ENCODE assay signal across 15 cellular contexts in genomic region chr6:16344756-16345155, GRCh38.
DNase-seq lines count a peak whose midpoint lies in the region; ATAC-seq and TF ChIP-seq lines count a peak whose summit lies in the region.
"Had no signal": no experiment of that assay in that cellular context is flagged by ENCODE, and none has a peak within 500 bp of the region (broad histone marks: within the 10 kb centered on the region; RNA-seq: fewer than 3 reads in every experiment).

No MANE protein-coding gene starts in this region.

- H3K4me2 ChIP-seq in neuronal stem cell (ENCODE audit: insufficient read depth, low read length, poor library complexity, severe bottlenecking): no peak overlapping the region

- no peak overlapping the region for H3K18ac ChIP-seq in neuronal stem cell (ENCODE audit: low read length)

- no peak for TF ChIP-seq CTCF in choroid plexus epithelial cell (conservative IDR thresholded peaks at IDR 0.05; ENCODE audit: low read depth, low read length)

- no CpG with 5 or more reads among the region's 6 CpGs for WGBS in neuronal stem cell (ENCODE audit: extremely low coverage in 2 of 2, insufficient read length in 2 of 2, insufficient replicate concordance in 1 of 2), 2 donors

- no peak overlapping the region for H2BK12ac ChIP-seq in neuronal stem cell (ENCODE audit: low read length)

- no peaks in the 10 kb centered on the region for H3K27me3 ChIP-seq in neuronal stem cell (ENCODE audit: control insufficient read depth in 3 of 3, insufficient read depth in 3 of 3, low read depth in 1 of 3, low read length in 3 of 3)

- no peak overlapping the region for H2BK5ac ChIP-seq in neuronal stem cell (ENCODE audit: low read length)

- peak overlapping the region; percentile 85 for H2AFZ ChIP-seq in neuronal stem cell (ENCODE audit: low read length)

- no peaks in the 10 kb centered on the region for H3K36me3 ChIP-seq in neuronal stem cell (replicated peaks in 1 of 2; ENCODE audit: control insufficient read depth in 2 of 2, insufficient read depth in 2 of 2, low read length in 2 of 2)
- H3K36me3 ChIP-seq: thoracic aorta had no signal

- no peak overlapping the region for H3K27ac ChIP-seq in neuronal stem cell (replicated peaks; ENCODE audit: low read length)
- H3K27ac ChIP-seq: thoracic aorta had no signal

- H3K4me1 ChIP-seq in neuronal stem cell (ENCODE audit: control insufficient read depth in 2 of 2, insufficient read depth in 1 of 2, low read depth in 1 of 2, low read length in 2 of 2): peaks cover 5 to 17% of the 10 kb centered on the region in 2 donors

- no peak overlapping the region for H3K4ac ChIP-seq in neuronal stem cell (ENCODE audit: low read length)

- H2AK5ac ChIP-seq in neuronal stem cell (ENCODE audit: low read depth, low read length): no peak overlapping the region

- H3K9me3 ChIP-seq in neuronal stem cell (replicated peaks in 1 of 2; ENCODE audit: control insufficient read depth in 2 of 2, insufficient read depth in 1 of 2, low read depth in 1 of 2, low read length in 2 of 2): peaks cover 0 to 3% of the 10 kb centered on the region in 2 donors
- H3K9me3 ChIP-seq: thoracic aorta had no signal

- no peak overlapping the region for H3K23ac ChIP-seq in neuronal stem cell (ENCODE audit: low read depth, low read length, poor library complexity)

- H3K9ac ChIP-seq in neuronal stem cell (ENCODE audit: low read depth, low read length, poor library complexity): no peak overlapping the region

- H2BK120ac ChIP-seq in neuronal stem cell (ENCODE audit: low read depth, low read length): no peak overlapping the region

- H3K79me1 ChIP-seq in neuronal stem cell (ENCODE audit: low read depth, low read length): no peaks in the 10 kb centered on the region

- H4K91ac ChIP-seq in neuronal stem cell (ENCODE audit: low read depth, low read length, poor library complexity): no peak overlapping the region

- ATAC-seq in GM21619 (IDR thresholded peaks at IDR 0.05; ENCODE audit: unreplicated experiment) (no peak), GM21360 (IDR thresholded peaks at IDR 0.05; ENCODE audit: unreplicated experiment) (no peak)
- ATAC-seq: activated T-cell treated with anti-CD3 and anti-CD28 coated beads, Interleukin-2, amount 50 U/mL, for 72 hours had no signal

- H4K8ac ChIP-seq in neuronal stem cell (ENCODE audit: low read depth, low read length): no peak overlapping the region

- H3K14ac ChIP-seq in neuronal stem cell (ENCODE audit: low read length): no peak overlapping the region

- H2BK15ac ChIP-seq in neuronal stem cell (ENCODE audit: low read length): no peak overlapping the region

- DNase-seq in Daoy (ENCODE audit: low read depth) (peak; percentile 57), NOMO-1 treated with dmso at 0.1 percent for 144 hours (lab: John Stamatoyannopoulos, UW; ENCODE audit: unreplicated experiment) (peak; percentile 4), choroid plexus epithelial cell (ENCODE audit: low read depth) (peak; percentile 93), neuronal stem cell (ENCODE audit: low spot score) (no peak), activated gamma-delta T cell (lab: John Stamatoyannopoulos, UW) (no peak), SHP77 (lab: John Stamatoyannopoulos, UW) (no peak)
- DNase-seq: activated T-cell treated with anti-CD3 and anti-CD28 coated beads, Interleukin-2, amount 50 U/mL, for 72 hours; aorta; foreskin melanocyte; NCI-H1417 treated with DMSO at 0.1 percent for 48 hours; NCI-H524 treated with DMSO at 0.1 percent for 48 hours; Right ventricle myocardium superior had no signal

- H3K4me3 ChIP-seq in choroid plexus epithelial cell (ENCODE audit: low read depth, low read length) (no peak overlapping the region), neuronal stem cell (ENCODE audit: low read length in 2 of 2) (no peak overlapping the region)
- H3K4me3 ChIP-seq: thoracic aorta had no signal

Comparison
In these comparisons a context has a peak if more than half of its experiments do, and no peak if none do; other contexts are left out.
1. DNase-seq: peak in Daoy (single experiment), NOMO-1 treated with dmso at 0.1 percent for 144 hours (single experiment) and choroid plexus epithelial cell (single experiment); none in neuronal stem cell (single experiment), activated gamma-delta T cell (single experiment) and SHP77 (0 of 2).